ENCODE assay signal across 19 cellular contexts in genomic region chr15:73745073-73745472, GRCh38.
"Had no signal": no experiment of that assay in that cellular context is flagged by ENCODE, and none has a peak within 500 bp of the region (broad histone marks: within the 10 kb centered on the region; RNA-seq: fewer than 3 reads in every experiment).

No MANE protein-coding gene starts in this region.

- H3K9me3 ChIP-seq: heart left ventricle, lower lobe of right lung, psoas muscle, spleen, stomach, thoracic aorta, transverse colon had no signal

- H3K4me3 ChIP-seq: heart left ventricle, lower lobe of right lung, psoas muscle, spleen, stomach, thoracic aorta, transverse colon had no signal

- H3K9me3 Mint-ChIP-seq: dendritic cell treated with granulocyte-macrophage colony-stimulating factor and Interleukin-4, amounts not matched to agents 40 ng/mL and 50 ng/mL, for 4 days; memory B cell; natural killer cell treated with Interleukin-12 subunit alpha and Interleukin-12 subunit beta and Interleukin-15 and Interleukin-18, amount 100 ng/mL, for 72 hours had no signal

- H3K27ac Mint-ChIP-seq: dendritic cell treated with granulocyte-macrophage colony-stimulating factor and Interleukin-4, amounts not matched to agents 40 ng/mL and 50 ng/mL, for 4 days; memory B cell; natural killer cell treated with Interleukin-12 subunit alpha and Interleukin-12 subunit beta and Interleukin-15 and Interleukin-18, amount 100 ng/mL, for 72 hours had no signal

- H3K27me3 ChIP-seq: heart left ventricle, transverse colon had no signal

- H3K36me3 Mint-ChIP-seq: memory B cell; natural killer cell treated with Interleukin-12 subunit alpha and Interleukin-12 subunit beta and Interleukin-15 and Interleukin-18, amount 100 ng/mL, for 72 hours had no signal

- H3K36me3 ChIP-seq: lower lobe of right lung, spleen, stomach, thoracic aorta, transverse colon had no signal

- DNase-seq: cerebellar nuclear complex; erythroblast; foreskin melanocyte; hippocampal formation; kidney glomerular epithelial cell; lower lobe of right lung; midbrain; psoas muscle; spleen; stimulated activated CD4-positive, alpha-beta T cell treated with anti-CD3 and anti-CD28 coated beads, Interleukin-2, amount 100 ng/mL, for 24 hours; stimulated activated naive CD4-positive, alpha-beta T cell; stomach; substantia nigra; transverse colon had no signal

- H3K4me3 Mint-ChIP-seq: dendritic cell treated with granulocyte-macrophage colony-stimulating factor and Interleukin-4, amounts not matched to agents 40 ng/mL and 50 ng/mL, for 4 days; memory B cell; natural killer cell treated with Interleukin-12 subunit alpha and Interleukin-12 subunit beta and Interleukin-15 and Interleukin-18, amount 100 ng/mL, for 72 hours had no signal

- H3K27ac ChIP-seq: heart left ventricle, lower lobe of right lung, psoas muscle, spleen, stomach, thoracic aorta, transverse colon had no signal

- H3K4me1 Mint-ChIP-seq: memory B cell had no signal

- H3K4me1 ChIP-seq: lower lobe of right lung had no signal
